1 cellular context compared by ENCODE assay signal in the genomic region with DNA sequence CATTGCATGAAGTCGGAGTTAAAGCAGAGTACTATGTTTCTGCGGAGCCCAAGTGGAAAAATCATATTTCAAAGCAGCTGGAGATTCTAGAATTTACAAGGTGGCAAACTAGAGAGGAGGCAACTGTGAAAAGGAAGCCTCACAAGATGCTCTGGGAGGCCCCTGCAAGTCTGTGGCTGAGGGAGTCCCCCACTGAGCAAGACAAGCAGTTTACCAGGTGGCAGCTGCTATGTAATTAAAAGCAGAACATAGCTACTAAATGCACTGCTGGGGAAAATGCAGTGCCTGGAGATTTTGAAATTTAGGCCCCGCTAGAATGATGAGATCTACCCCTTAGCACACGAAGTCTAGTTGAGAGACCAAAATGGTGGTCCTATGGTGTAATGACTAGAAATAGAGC.
TF ChIP-seq lines count a peak whose summit lies in the region.

No MANE protein-coding gene starts in this region.

TF ChIP-seq in GM23338, 12 proteins besides CTCF, POLR2A, EP300 and RAD21 (continued from another document):
- no peak for TF ChIP-seq ZNF462 (CRISPR knock-in tag; IDR thresholded peaks at IDR 0.05)
- no peak for TF ChIP-seq POLR2AphosphoS5 (IDR thresholded peaks at IDR 0.05; ENCODE audit: low read depth)
- no peak for TF ChIP-seq EZH2 (IDR thresholded peaks at IDR 0.05; ENCODE audit: low read depth, unreplicated experiment)
- no peak for TF ChIP-seq CREB1 (CRISPR knock-in tag; IDR thresholded peaks at IDR 0.05; ENCODE audit: low read depth)
- no peak for TF ChIP-seq ZNF331 (CRISPR knock-in tag; IDR thresholded peaks at IDR 0.05; ENCODE audit: low read depth)
- TF ChIP-seq, protein P1, sequence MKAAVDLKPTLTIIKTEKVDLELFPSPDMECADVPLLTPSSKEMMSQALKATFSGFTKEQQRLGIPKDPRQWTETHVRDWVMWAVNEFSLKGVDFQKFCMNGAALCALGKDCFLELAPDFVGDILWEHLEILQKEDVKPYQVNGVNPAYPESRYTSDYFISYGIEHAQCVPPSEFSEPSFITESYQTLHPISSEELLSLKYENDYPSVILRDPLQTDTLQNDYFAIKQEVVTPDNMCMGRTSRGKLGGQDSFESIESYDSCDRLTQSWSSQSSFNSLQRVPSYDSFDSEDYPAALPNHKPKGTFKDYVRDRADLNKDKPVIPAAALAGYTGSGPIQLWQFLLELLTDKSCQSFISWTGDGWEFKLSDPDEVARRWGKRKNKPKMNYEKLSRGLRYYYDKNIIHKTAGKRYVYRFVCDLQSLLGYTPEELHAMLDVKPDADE (IDR thresholded peaks at IDR 0.05) = no peak
- no peak for TF ChIP-seq EZH2phosphoT487 (IDR thresholded peaks at IDR 0.05; ENCODE audit: unreplicated experiment)
